In genomic region chr14:79842270-79842669, GRCh38 we compare ENCODE assay signal across 11 cellular contexts.
DNase-seq lines count a peak whose midpoint lies in the region; ATAC-seq, FAIRE-seq and TF ChIP-seq lines count a peak whose summit lies in the region.
"Had no signal": no experiment of that assay in that cellular context is flagged by ENCODE, and none has a peak within 500 bp of the region (broad histone marks: within the 10 kb centered on the region; RNA-seq: fewer than 3 reads in every experiment).

No MANE protein-coding gene starts in this region.

- H3K4me1 ChIP-seq in SK-N-SH (ENCODE audit: control insufficient read depth in 1 of 2, insufficient read depth in 2 of 2, low read depth in 1 of 2, low read length in 1 of 2) (peaks cover 0 to 2% of the 10 kb centered on the region in 2 experiments; a peak in 2 of 4 replicates), foreskin keratinocyte (no peaks in the 10 kb centered on the region), psoas muscle (no peaks in the 10 kb centered on the region), small intestine (ENCODE audit: control insufficient read depth in 2 of 2, insufficient read depth in 1 of 2, low read depth in 1 of 2, low read length in 1 of 2) (no peaks in the 10 kb centered on the region)

- no peak for TF ChIP-seq EP300 in SK-N-SH (IDR thresholded peaks at IDR 0.05; ENCODE audit: borderline replicate concordance in 1 of 2, low read depth in 1 of 2, low read length in 1 of 2)

- DNase-seq in DMS53 treated with DMSO at 0.1 percent for 48 hours (lab: John Stamatoyannopoulos, UW; ENCODE audit: unreplicated experiment) (peak; percentile 1), SK-N-SH (no peak), foreskin keratinocyte (peak; percentile 8 to 45), psoas muscle (peak; percentile 40 to 60), small intestine (no peak), NCI-H774 (lab: John Stamatoyannopoulos, UW) (no peak)
- no peak for DNase-seq in activated CD4-positive, alpha-beta memory T cell treated with anti-CD3 and anti-CD28 coated beads for 36 hours
- DNase-seq: activated CD4-positive, alpha-beta T cell treated with anti-CD3 and anti-CD28 coated beads for 1 hour; activated naive CD4-positive, alpha-beta T cell treated with Interleukin-2 at 50 U/mL for 16 hours; SIG-M5 had no signal

- peak; percentile 98 for ATAC-seq in foreskin keratinocyte
- peak; percentile 82 to 93 (median 90) for ATAC-seq in psoas muscle
- no peak for ATAC-seq in HG03460 (IDR thresholded peaks at IDR 0.05; ENCODE audit: unreplicated experiment)

- H3K36me3 ChIP-seq in SK-N-SH (replicated peaks in 1 of 2; ENCODE audit: control insufficient read depth in 1 of 2, insufficient read depth in 2 of 2, low read length in 1 of 2), result no peaks in the 10 kb centered on the region
- H3K36me3 ChIP-seq in psoas muscle (ENCODE audit: insufficient read depth in 1 of 2, low read depth in 1 of 2), result no peaks in the 10 kb centered on the region
- no peaks in the 10 kb centered on the region for H3K36me3 ChIP-seq in small intestine (ENCODE audit: control insufficient read depth in 2 of 2, insufficient read depth in 2 of 2, low read length in 2 of 2)

- H3K27me3 ChIP-seq in SK-N-SH (ENCODE audit: insufficient read depth), result no peaks in the 10 kb centered on the region
- no peaks in the 10 kb centered on the region for H3K27me3 ChIP-seq in foreskin keratinocyte
- H3K27me3 ChIP-seq in psoas muscle (ENCODE audit: insufficient read depth in 3 of 3, low read length in 2 of 3), result no peaks in the 10 kb centered on the region
- no peaks in the 10 kb centered on the region for H3K27me3 ChIP-seq in small intestine (ENCODE audit: control insufficient read depth in 2 of 2, insufficient read depth in 2 of 2, low read length in 2 of 2)

- no peaks in the 10 kb centered on the region for H3K9me3 Mint-ChIP-seq in activated CD4-positive, alpha-beta memory T cell treated with anti-CD3 and anti-CD28 coated beads for 36 hours

- H3K9me3 ChIP-seq in SK-N-SH (no peaks in the 10 kb centered on the region), psoas muscle (no peaks in the 10 kb centered on the region), small intestine (ENCODE audit: control insufficient read depth, low read depth) (no peaks in the 10 kb centered on the region)

- CTCF ChIA-PET in SK-N-SH (lab: Yijun Ruan, JAX), result interaction anchor here (1.4 kb wide), 1 partner anchor 31 kb away, joined by 3 read pairs; no protein-coding TSS in a partner anchor
- CTCF ChIA-PET in activated CD4-positive, alpha-beta memory T cell treated with anti-CD3 and anti-CD28 coated beads for 36 hours (lab: Charles Lee), result no interaction called here

- H3K4me1 Mint-ChIP-seq in activated CD4-positive, alpha-beta memory T cell treated with anti-CD3 and anti-CD28 coated beads for 36 hours (ENCODE audit: low read depth), result no peaks in the 10 kb centered on the region

- H3K9me2 ChIP-seq in SK-N-SH, result no peaks in the 10 kb centered on the region

- no peak for TF ChIP-seq CTCF in SK-N-SH (IDR thresholded peaks at IDR 0.05)
- TF ChIP-seq CTCF in foreskin keratinocyte (conservative IDR thresholded peaks at IDR 0.05), result no peak
- no peak for TF ChIP-seq CTCF in psoas muscle (IDR thresholded peaks at IDR 0.05)

- H3K27me3 Mint-ChIP-seq in activated CD4-positive, alpha-beta memory T cell treated with anti-CD3 and anti-CD28 coated beads for 36 hours, result no peaks in the 10 kb centered on the region

- H3K27ac ChIP-seq in SK-N-SH (ENCODE audit: low read depth in 2 of 2, low read length in 1 of 2) (no peak overlapping the region; a peak in 2 of 4 replicates), foreskin keratinocyte (no peak overlapping the region), psoas muscle (no peak overlapping the region), small intestine (ENCODE audit: low read depth in 1 of 2, low read length in 1 of 2) (no peak overlapping the region)

- H3K4me3 ChIP-seq in SK-N-SH (ENCODE audit: low read depth in 2 of 2, low read length in 1 of 2) (no peak overlapping the region), psoas muscle (no peak overlapping the region), small intestine (ENCODE audit: low read depth in 1 of 2, low read length in 2 of 2) (no peak overlapping the region)

- H3K9ac ChIP-seq in SK-N-SH, result no peak overlapping the region

- POLR2A ChIA-PET in SK-N-SH (lab: Yijun Ruan, JAX), result no interaction called here
- POLR2A ChIA-PET in activated CD4-positive, alpha-beta memory T cell treated with anti-CD3 and anti-CD28 coated beads for 36 hours (lab: Charles Lee), result no interaction called here

- H3K79me2 ChIP-seq in SK-N-SH (ENCODE audit: insufficient read depth), result no peaks in the 10 kb centered on the region

- H3K27ac Mint-ChIP-seq in activated CD4-positive, alpha-beta memory T cell treated with anti-CD3 and anti-CD28 coated beads for 36 hours, result no peak overlapping the region

- no peak overlapping the region for H2AFZ ChIP-seq in SK-N-SH (ENCODE audit: low read depth)

- TF ChIP-seq RAD21 in SK-N-SH (IDR thresholded peaks at IDR 0.05; ENCODE audit: low read length), result no peak

- no peak overlapping the region for H3K4me2 ChIP-seq in SK-N-SH

- WGBS in SK-N-SH (ENCODE audit: low lambda C conversion rate), result 10% methylated on average over 3 of the region's 3 CpGs
- 27 to 44% (median 32%) methylated on average over 3 of the region's 3 CpGs for WGBS in psoas muscle, 3 donors
- 54 to 68% (median 61%) methylated on average over 3 of the region's 3 CpGs for WGBS in small intestine, 3 donors

- no peaks in the 10 kb centered on the region for H3K36me3 Mint-ChIP-seq in activated CD4-positive, alpha-beta memory T cell treated with anti-CD3 and anti-CD28 coated beads for 36 hours

- intact Hi-C loops in psoas muscle (cut with DNase I), result no loop called here
- intact Hi-C loops in activated CD4-positive, alpha-beta memory T cell treated with anti-CD3 and anti-CD28 coated beads for 36 hours (cut with micrococcal nuclease), result no loop called here

- H3F3A ChIP-seq in SK-N-SH (replicated peaks; ENCODE audit: insufficient read depth), result no peaks in the 10 kb centered on the region

- no peak overlapping the region for H3K4me3 Mint-ChIP-seq in activated CD4-positive, alpha-beta memory T cell treated with anti-CD3 and anti-CD28 coated beads for 36 hours

- no peaks in the 10 kb centered on the region for H4K20me1 ChIP-seq in SK-N-SH (ENCODE audit: insufficient read depth)

- FAIRE-seq in small intestine (lab: Jason Lieb, UNC), result no peak

TF ChIP-seq in SK-N-SH, 30 proteins besides CTCF, POLR2A, EP300 and RAD21:
- TF ChIP-seq TCF12 (IDR thresholded peaks at IDR 0.05), result peak; percentile 20; the same call in 1 of the 2 replicates
- TF ChIP-seq USF1 (IDR thresholded peaks at IDR 0.05; ENCODE audit: borderline replicate concordance, low read depth), result no peak
- TF ChIP-seq JUND (IDR thresholded peaks at IDR 0.05), result peak; percentile 47
- peak; percentile 56; the same call in 1 of the 2 replicates for TF ChIP-seq FOSL2 (IDR thresholded peaks at IDR 0.05; ENCODE audit: borderline replicate concordance, low read depth)

Comparison
In these comparisons a context has a peak if more than half of its experiments do, and no peak if none do; other contexts are left out.
1. DNase-seq: peak in DMS53 treated with DMSO at 0.1 percent for 48 hours (single experiment), foreskin keratinocyte (2 of 2) and psoas muscle (2 of 2); none in SK-N-SH (single experiment), activated CD4-positive, alpha-beta memory T cell treated with anti-CD3 and anti-CD28 coated beads for 36 hours (single experiment), small intestine (single experiment) and NCI-H774 (single experiment).